21 cellular contexts compared by ENCODE assay signal in the genomic region with DNA sequence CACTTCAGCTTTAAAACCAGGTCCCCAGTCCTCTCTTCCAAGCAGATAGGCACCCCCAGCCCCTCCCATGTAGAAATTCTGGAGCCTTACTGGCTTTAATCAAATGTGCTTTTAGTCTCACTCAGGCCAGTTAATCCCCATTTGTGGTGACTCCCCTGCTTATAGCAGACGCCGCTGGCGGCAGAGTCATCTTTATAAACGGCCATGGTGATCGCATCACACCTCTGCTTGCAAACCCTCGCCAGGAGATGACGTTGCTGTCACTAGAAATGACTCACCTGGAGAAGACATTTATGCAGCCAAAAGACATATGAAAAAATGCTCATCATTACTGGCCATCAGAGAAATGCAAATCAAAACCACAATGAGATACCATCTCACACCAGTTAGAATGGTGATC.
"Had no signal": no experiment of that assay in that cellular context is flagged by ENCODE, and none has a peak within 500 bp of the region (broad histone marks: within the 10 kb centered on the region; RNA-seq: fewer than 3 reads in every experiment).

No MANE protein-coding gene starts in this region.

- H3K9me3 Mint-ChIP-seq: activated naive CD8-positive, alpha-beta T cell treated with anti-CD3 and anti-CD28 coated beads for 36 hours; activated T-cell treated with anti-CD3 and anti-CD28 coated beads, Interleukin-2, amount 50 U/mL, for 24 hours; activated T-helper 2 cell treated with anti-CD3 and anti-CD28 coated beads, Interferon-gamma antibody, Interleukin-2, Interleukin-4, amounts not matched to agents 10 μg/mL and 5 μg/mL and 100 μg/mL, durations not matched to agents 14 hours and 24 hours and 36 hours; effector memory CD8-positive, alpha-beta T cell; natural killer cell treated with Interleukin-12 subunit alpha and Interleukin-12 subunit beta and Interleukin-15 and Interleukin-18, amount 100 ng/mL, for 72 hours had no signal

- H3K4me3 Mint-ChIP-seq: activated B cell treated with CpG ODN at 0.5 μM for 24 hours; activated CD4-positive, alpha-beta T cell treated with anti-CD3 and anti-CD28 coated beads for 36 hours; activated naive CD8-positive, alpha-beta T cell treated with anti-CD3 and anti-CD28 coated beads for 36 hours; activated T-cell treated with anti-CD3 and anti-CD28 coated beads, Interleukin-2, amount 50 U/mL, for 24 hours; effector memory CD8-positive, alpha-beta T cell; natural killer cell treated with Interleukin-12 subunit alpha and Interleukin-12 subunit beta and Interleukin-15 and Interleukin-18, amount 100 ng/mL, for 72 hours had no signal

- H3K27me3 Mint-ChIP-seq: activated CD4-positive, alpha-beta T cell treated with anti-CD3 and anti-CD28 coated beads for 36 hours; activated naive CD8-positive, alpha-beta T cell treated with anti-CD3 and anti-CD28 coated beads for 36 hours; activated T-cell treated with anti-CD3 and anti-CD28 coated beads, Interleukin-2, amount 50 U/mL, for 24 hours had no signal

- H3K36me3 Mint-ChIP-seq: activated naive CD8-positive, alpha-beta T cell treated with anti-CD3 and anti-CD28 coated beads for 36 hours; natural killer cell treated with Interleukin-12 subunit alpha and Interleukin-12 subunit beta and Interleukin-15 and Interleukin-18, amount 100 ng/mL, for 72 hours had no signal

- H3K4me1 Mint-ChIP-seq: activated B cell treated with CpG ODN at 0.5 μM for 24 hours; activated CD4-positive, alpha-beta T cell treated with anti-CD3 and anti-CD28 coated beads for 36 hours; activated naive CD8-positive, alpha-beta T cell treated with anti-CD3 and anti-CD28 coated beads for 36 hours had no signal

- ATAC-seq: activated CD4-positive, alpha-beta T cell treated with anti-CD3 and anti-CD28 coated beads for 36 hours; effector memory CD8-positive, alpha-beta T cell; gastroesophageal sphincter; natural killer cell treated with Interleukin-12 subunit alpha and Interleukin-12 subunit beta and Interleukin-15 and Interleukin-18, amount 100 ng/mL, for 72 hours; stimulated activated naive CD8-positive, alpha-beta T cell treated with anti-CD3 and anti-CD28 coated beads, Interleukin-15, Interleukin-2, amounts not matched to agents 100 U/mL and 50 U/mL, for 24 hours; upper lobe of right lung had no signal

- H3K27ac Mint-ChIP-seq: activated B cell treated with CpG ODN at 0.5 μM for 24 hours; activated CD4-positive, alpha-beta T cell treated with anti-CD3 and anti-CD28 coated beads for 36 hours; activated naive CD8-positive, alpha-beta T cell treated with anti-CD3 and anti-CD28 coated beads for 36 hours; activated T-cell treated with anti-CD3 and anti-CD28 coated beads, Interleukin-2, amount 50 U/mL, for 24 hours; activated T-helper 2 cell treated with anti-CD3 and anti-CD28 coated beads, Interferon-gamma antibody, Interleukin-2, Interleukin-4, amounts not matched to agents 10 μg/mL and 5 μg/mL and 100 μg/mL, durations not matched to agents 14 hours and 24 hours and 36 hours; effector memory CD8-positive, alpha-beta T cell; natural killer cell treated with Interleukin-12 subunit alpha and Interleukin-12 subunit beta and Interleukin-15 and Interleukin-18, amount 100 ng/mL, for 72 hours had no signal

- DNase-seq: activated B cell treated with CpG ODN at 0.5 μM for 24 hours; activated CD4-positive, alpha-beta T cell treated with anti-CD3 and anti-CD28 coated beads for 36 hours; activated CD4-positive, alpha-beta T cell treated with anti-CD3 and anti-CD28 coated beads, Interleukin-2, amount 50 U/mL, for 4 hours; activated CD8-positive, alpha-beta memory T cell treated with anti-CD3 and anti-CD28 coated beads for 24 hours; activated CD8-positive, alpha-beta memory T cell treated with anti-CD3 and anti-CD28 coated beads, Interleukin-2, amount 50 U/mL, for 4 hours; activated naive CD4-positive, alpha-beta T cell treated with Interleukin-2 at 50 U/mL for 16 hours; activated naive CD8-positive, alpha-beta T cell treated with anti-CD3 and anti-CD28 coated beads for 36 hours; activated T-cell treated with anti-CD3 and anti-CD28 coated beads, Interleukin-2, amount 50 U/mL, for 24 hours; amniotic stem cell; colonic mucosa; dorsolateral prefrontal cortex; effector memory CD8-positive, alpha-beta T cell; hypothalamus; midbrain; stimulated activated CD4-positive, alpha-beta T cell treated with anti-CD3 and anti-CD28 coated beads, Interleukin-4, amount 100 ng/mL, for 24 hours; stimulated activated naive CD8-positive, alpha-beta T cell treated with anti-CD3 and anti-CD28 coated beads, Interleukin-15, Interleukin-2, amounts not matched to agents 100 U/mL and 50 U/mL, for 24 hours; thyroid gland; upper lobe of right lung had no signal
